In genomic region chr17:62681061-62681938, GRCh38 we compare ENCODE assay signal across 13 cellular contexts. TPM values are rescaled to one million over a fixed set of nuclear protein-coding genes. Genes with fewer than 3 reads are reported as not detected.
DNase-seq lines count a peak whose midpoint lies in the region; TF ChIP-seq lines count a peak whose summit lies in the region.
"Had no signal": no experiment of that assay in that cellular context is flagged by ENCODE, and none has a peak within 500 bp of the region (broad histone marks: within the 10 kb centered on the region; RNA-seq: fewer than 3 reads in every experiment).

No MANE protein-coding gene starts in this region.

- no peaks in the 10 kb centered on the region for H3K79me1 ChIP-seq in trophoblast cell (ENCODE audit: low read length)

- H3K23ac ChIP-seq in trophoblast cell (ENCODE audit: low read length), result no peak overlapping the region

- H3K4me3 Mint-ChIP-seq in Caco-2 (ENCODE audit: unreplicated experiment) (peak overlapping the region; percentile 76), HFFc6 (no peak overlapping the region)
- H3K4me3 Mint-ChIP-seq: CD4-positive, alpha-beta T cell had no signal

- no peak overlapping the region for H3K18ac ChIP-seq in trophoblast cell (ENCODE audit: low read length)

- H3K27me3 Mint-ChIP-seq in Caco-2 (ENCODE audit: insufficient read depth, unreplicated experiment) (no peaks in the 10 kb centered on the region), HFFc6 (ENCODE audit: insufficient read depth) (peaks cover 9% of the 10 kb centered on the region)
- H3K27me3 Mint-ChIP-seq: CD4-positive, alpha-beta T cell had no signal

- CTCF ChIA-PET in Caco-2 (lab: Charles Lee), result interaction anchor here (1.2 kb wide), 1 partner anchor 129 kb away, joined by 4 read pairs; no protein-coding TSS in a partner anchor

- no peak overlapping the region for H2AK5ac ChIP-seq in trophoblast cell (ENCODE audit: low read length)

- no peak for DNase-seq in Caco-2
- DNase-seq in HFFc6, result no peak
- DNase-seq in erythroblast (lab: John Stamatoyannopoulos, UW), result peak; percentile 84 to 93
- no peak for DNase-seq in trophoblast cell
- DNase-seq in middle frontal gyrus (ENCODE audit: extremely low spot score, low spot score), result no peak
- DNase-seq in mesenteric fat pad (ENCODE audit: low spot score), result no peak
- DNase-seq in H4 (ENCODE audit: low spot score), result no peak
- DNase-seq: CD4-positive, alpha-beta T cell; MV-4-11; NCI-H1417 treated with DMSO at 0.1 percent for 48 hours; NCI-H2081; NCI-H524; RPMI8226 had no signal

- no peaks in the 10 kb centered on the region for H3K79me2 ChIP-seq in trophoblast cell (ENCODE audit: control insufficient read depth, insufficient read depth, low read length, poor library complexity)

- H3K9me3 Mint-ChIP-seq in Caco-2 (ENCODE audit: unreplicated experiment), result no peaks in the 10 kb centered on the region
- H3K9me3 Mint-ChIP-seq in HFFc6, result no peaks in the 10 kb centered on the region
- H3K9me3 Mint-ChIP-seq: CD4-positive, alpha-beta T cell had no signal

- H4K91ac ChIP-seq in trophoblast cell (ENCODE audit: low read depth, low read length), result no peak overlapping the region

- H2AFZ ChIP-seq in trophoblast cell (ENCODE audit: insufficient read depth, low read length, poor library complexity), result no peak overlapping the region

- WGBS in trophoblast cell (ENCODE audit: extremely low coverage, insufficient coverage, insufficient read length), result no CpG with 5 or more reads among the region's 17 CpGs

- H3K36me3 ChIP-seq in Caco-2 (ENCODE audit: control insufficient read depth, insufficient read depth, low read length), result no peaks in the 10 kb centered on the region
- H3K36me3 ChIP-seq in trophoblast cell (ENCODE audit: control insufficient read depth in 1 of 2, insufficient read depth in 2 of 2, low read length in 2 of 2), result peaks cover 62 to 69% of the 10 kb centered on the region in 2 experiments

- no peak overlapping the region for H3K4me2 ChIP-seq in trophoblast cell (ENCODE audit: low read length)

- H3K4ac ChIP-seq in trophoblast cell (ENCODE audit: low read depth, low read length), result no peak overlapping the region

- intact Hi-C loops in Caco-2 (cut with micrococcal nuclease; ENCODE audit: unreplicated experiment), result no loop called here

- no peak overlapping the region for H2BK12ac ChIP-seq in trophoblast cell (ENCODE audit: low read length)

- TSS peak; percentile 33 for BruUV-seq in Caco-2 (replicated peaks; lab: Mats Ljungman, UMichigan)

- H2BK5ac ChIP-seq in trophoblast cell (ENCODE audit: low read depth, low read length, poor library complexity), result no peak overlapping the region

- no peak overlapping the region for H3K27ac ChIP-seq in trophoblast cell (ENCODE audit: low read depth, low read length)

- H3K4me1 Mint-ChIP-seq in Caco-2 (ENCODE audit: low read depth, unreplicated experiment) (no peaks in the 10 kb centered on the region), HFFc6 (ENCODE audit: low read depth) (no peaks in the 10 kb centered on the region)

- H3K9me3 ChIP-seq in Caco-2 (0 out of 2 replicates have a peak, but pooled peaks cover 3% of the 10 kb centered on the region), trophoblast cell (ENCODE audit: insufficient read depth, low read depth, low read length) (no peaks in the 10 kb centered on the region)

- H3K4me1 ChIP-seq in Caco-2, result no peaks in the 10 kb centered on the region
- H3K4me1 ChIP-seq in trophoblast cell (ENCODE audit: control insufficient read depth in 1 of 2, insufficient read depth in 2 of 2, low read length in 2 of 2), result no peaks in the 10 kb centered on the region

- H4K12ac ChIP-seq in trophoblast cell (ENCODE audit: low read depth, low read length), result no peak overlapping the region

- H3K36me3 Mint-ChIP-seq in Caco-2 (ENCODE audit: insufficient read depth, unreplicated experiment) (no peaks in the 10 kb centered on the region), HFFc6 (ENCODE audit: low read depth) (peaks cover 30% of the 10 kb centered on the region)

- no peak overlapping the region for H3K9ac ChIP-seq in trophoblast cell (ENCODE audit: low read length)

- no peak for TF ChIP-seq POLR2A in erythroblast (IDR thresholded peaks at IDR 0.05; ENCODE audit: low read length)

- H3K4me3 ChIP-seq in Caco-2 (ENCODE audit: low read depth, low read length) (peak overlapping the region; percentile 55), trophoblast cell (ENCODE audit: low read depth, low read length) (peak overlapping the region; percentile 23)

- no peak overlapping the region for H4K8ac ChIP-seq in trophoblast cell (ENCODE audit: low read depth, low read length)

- H3K14ac ChIP-seq in trophoblast cell (ENCODE audit: low read length), result no peak overlapping the region

- H3K27me3 ChIP-seq in Caco-2 (replicated peaks; ENCODE audit: control insufficient read depth, insufficient read depth, low read length) (no peaks in the 10 kb centered on the region), trophoblast cell (ENCODE audit: insufficient read depth, low read length) (no peaks in the 10 kb centered on the region)

- TF ChIP-seq CTCF in Caco-2 (IDR thresholded peaks at IDR 0.05; ENCODE audit: insufficient read depth in 1 of 2, low read depth in 1 of 2, low read length in 1 of 2, severe bottlenecking in 1 of 2, unreplicated experiment in 1 of 2), result no peak
- TF ChIP-seq CTCF in HFFc6 (IDR thresholded peaks at IDR 0.05), result no peak

- H2BK120ac ChIP-seq in trophoblast cell (ENCODE audit: insufficient read depth, low read length, poor library complexity), result no peak overlapping the region

- H3K27ac Mint-ChIP-seq in Caco-2 (ENCODE audit: unreplicated experiment) (no peak overlapping the region), HFFc6 (peak overlapping the region; percentile 11; the same call in 1 of the 2 replicates)
- H3K27ac Mint-ChIP-seq: CD4-positive, alpha-beta T cell had no signal

- POLR2A ChIA-PET in Caco-2 (lab: Charles Lee), result no interaction called here

RNA-seq across cellular contexts. Expression of gene MRC2, which starts 53.8 kb away (rescaled TPM):
- total RNA-seq in Caco-2 (2022) (5.7 and 7.0 TPM in 2 replicates), mesenteric fat pad (46.1 TPM)
- total RNA-seq in HFFc6 (2021; fragmentation: NEBNext Ultra II Directional; extraction: Animal tissue kit (Norgen Biotek cat#: 25700)), result 100 to 1,000 TPM; 255 to 313 (median 279) TPM
- 70.3 and 73.6 TPM in 2 replicates for polyA plus RNA-seq in trophoblast cell (2013)
- total RNA-seq in H4 (2014; rRNA removed; shearing (Covaris generic)), result 73.3 and 79.9 TPM in 2 replicates

Comparison
In these comparisons a context has a peak if more than half of its experiments do, and no peak if none do; other contexts are left out.
1. DNase-seq: peak in erythroblast (2 of 2); none in Caco-2 (0 of 2), HFFc6 (single experiment), trophoblast cell (0 of 2), middle frontal gyrus (single experiment), mesenteric fat pad (single experiment) and H4 (single experiment).